Comparison of ENCODE assay signal across 32 cellular contexts in genomic region chr13:90954605-90955004, GRCh38.
"Had no signal": no experiment of that assay in that cellular context is flagged by ENCODE, and none has a peak within 500 bp of the region (broad histone marks: within the 10 kb centered on the region; RNA-seq: fewer than 3 reads in every experiment).

No MANE protein-coding gene starts in this region.

- H3K9me3 ChIP-seq: adrenal gland, ascending aorta, body of pancreas, breast epithelium had no signal

- DNase-seq: activated effector memory CD4-positive, alpha-beta T cell treated with anti-CD3 and anti-CD28 coated beads, Interleukin-2, amount 50 U/mL, for 16 hours; activated effector memory CD4-positive, alpha-beta T cell treated with Interleukin-2 at 50 U/mL for 16 hours; activated gamma-delta T cell; activated gamma-delta T cell treated with Interleukin-2 at 50 U/mL for 16 hours; activated naive CD4-positive, alpha-beta T cell; activated naive CD4-positive, alpha-beta T cell treated with anti-CD3 and anti-CD28 coated beads for 36 hours; activated naive CD4-positive, alpha-beta T cell treated with anti-CD3 and anti-CD28 coated beads, Interleukin-2, amount 10 ng/mL, durations not matched to agents 7 days and 5 days; activated naive CD4-positive, alpha-beta T cell treated with anti-CD3 and anti-CD28 coated beads, Interleukin-2, amount 50 U/mL, for 16 hours; activated naive CD4-positive, alpha-beta T cell treated with Interleukin-2 at 50 U/mL for 16 hours; activated naive CD8-positive, alpha-beta T cell treated with anti-CD3 and anti-CD28 coated beads for 36 hours; activated naive CD8-positive, alpha-beta T cell treated with anti-CD3 and anti-CD28 coated beads, Interleukin-2, amount 10 ng/mL, durations not matched to agents 7 days and 5 days; activated naive CD8-positive, alpha-beta T cell treated with anti-CD3 and anti-CD28 coated beads, Interleukin-2, amount 50 U/mL, for 24 hours; activated T-cell treated with anti-CD3 and anti-CD28 coated beads, Interleukin-2, amount 50 U/mL, for 1 hour; activated T-cell treated with anti-CD3 and anti-CD28 coated beads, Interleukin-2, amount 50 U/mL, for 24 hours; activated T-cell treated with anti-CD3 and anti-CD28 coated beads, Interleukin-2, amount 50 U/mL, for 4 hours; activated T-cell treated with anti-CD3 and anti-CD28 coated beads, Interleukin-2, amount 50 U/mL, for 72 hours; adrenal gland; amniotic stem cell; amygdala; anterior cingulate cortex; aorta; body of pancreas; brain microvascular endothelial cell; central memory CD4-positive, alpha-beta T cell; cerebellar nuclear complex had no signal

- H3K4me1 ChIP-seq: adrenal gland, ascending aorta, breast epithelium had no signal

- H3K27ac ChIP-seq: adrenal gland, ascending aorta, body of pancreas, brain microvascular endothelial cell, breast epithelium had no signal

- H3K4me3 ChIP-seq: adrenal gland, ascending aorta, body of pancreas, breast epithelium, cardiac muscle cell had no signal

- H3K27me3 ChIP-seq: adrenal gland, ascending aorta, body of pancreas, brain microvascular endothelial cell, breast epithelium, cardiac muscle cell had no signal

- FAIRE-seq: astrocyte, bronchial epithelial cell had no signal

- H3K36me3 ChIP-seq: adrenal gland, ascending aorta, brain microvascular endothelial cell, breast epithelium, cardiac muscle cell had no signal

- ATAC-seq: activated naive CD4-positive, alpha-beta T cell treated with anti-CD3 and anti-CD28 coated beads, Interleukin-2, amount 50 U/mL, for 72 hours; activated naive CD8-positive, alpha-beta T cell treated with anti-CD3 and anti-CD28 coated beads, Interleukin-2, amount 50 U/mL, for 24 hours; activated T-cell treated with anti-CD3 and anti-CD28 coated beads, Interleukin-2, amount 50 U/mL, for 4 hours; activated T-cell treated with anti-CD3 and anti-CD28 coated beads, Interleukin-2, amount 50 U/mL, for 72 hours; activated T-helper 17 cell treated with anti-CD3 and anti-CD28 coated beads, Interleukin-2, amount 50 U/mL, for 72 hours; body of pancreas had no signal
